In genomic region chr12:113056631-113057488, GRCh38 we compare ENCODE assay signal across 8 cellular contexts. TPM values are rescaled to one million over a fixed set of nuclear protein-coding genes. Genes with fewer than 3 reads are reported as not detected.
DNase-seq lines count a peak whose midpoint lies in the region; ATAC-seq and TF ChIP-seq lines count a peak whose summit lies in the region.

TSS of gene DTX1 (plus strand) at chr12:113056730. CDS start at chr12:113058193, 1,463 bp downstream.

- no peak for TF ChIP-seq POLR2A in testis (IDR thresholded peaks at IDR 0.05)

- WGBS in testis, 2 donors: 2% methylated on average over 13 to 36 of the region's 94 CpGs

- ATAC-seq in HG03039 (IDR thresholded peaks at IDR 0.05; ENCODE audit: unreplicated experiment): no peak
- ATAC-seq in HG02885 (IDR thresholded peaks at IDR 0.05; ENCODE audit: poor library complexity, unreplicated experiment): no peak
- no peak for ATAC-seq in HG02852 (IDR thresholded peaks at IDR 0.05; ENCODE audit: unreplicated experiment)

- H3K9me3 ChIP-seq in muscle layer of duodenum (ENCODE audit: control insufficient read depth in 1 of 2, low read length in 2 of 2): no peaks in the 10 kb centered on the region
- H3K9me3 ChIP-seq in testis: no peaks in the 10 kb centered on the region

- no peaks in the 10 kb centered on the region for H3K36me3 ChIP-seq in muscle layer of duodenum (ENCODE audit: control insufficient read depth in 1 of 2, insufficient read depth in 2 of 2, low read length in 2 of 2)
- no peaks in the 10 kb centered on the region for H3K36me3 ChIP-seq in testis (ENCODE audit: low read depth, missing control alignments)

- H3K27me3 ChIP-seq in muscle layer of duodenum (ENCODE audit: low read depth, low read length) (peaks cover 8% of the 10 kb centered on the region), testis (no peaks in the 10 kb centered on the region)

- H3K4me3 ChIP-seq in coronary artery (peak within 1 kb of the TSS; percentile 72), muscle layer of duodenum (ENCODE audit: low read depth in 1 of 2, low read length in 2 of 2) (peak within 1 kb of the TSS; percentile 11 to 65), testis (peak within 1 kb of the TSS; percentile 72 to 81)

- no peak for TF ChIP-seq CTCF in coronary artery (IDR thresholded peaks at IDR 0.05)
- TF ChIP-seq CTCF in testis (IDR thresholded peaks at IDR 0.05): no peak

- intact Hi-C loops in testis (cut with DNase I; ENCODE audit: low total_unique reads): loop anchor here (10.0 kb wide), 1 partner anchor 98 kb away; no protein-coding TSS in a partner anchor

- H3K4me1 ChIP-seq in muscle layer of duodenum (ENCODE audit: control insufficient read depth in 1 of 2, insufficient read depth in 2 of 2, low read length in 2 of 2): peaks cover 0 to 10% of the 10 kb centered on the region in 2 donors
- H3K4me1 ChIP-seq in testis: peaks cover 3% of the 10 kb centered on the region

- in situ Hi-C loops in G401 (cut with HindIII; ENCODE audit: low sequenced_read_pairs): loop anchor here (25.0 kb wide), 1 partner anchor 105 kb away; no protein-coding TSS in a partner anchor

- H3K27ac ChIP-seq in coronary artery (peak within 1 kb of the TSS in 1 of 2 donors; percentile 42), muscle layer of duodenum (ENCODE audit: low read length) (no peak within 1 kb of the TSS), testis (peak within 1 kb of the TSS; percentile 64 to 69)

- DNase-seq in G401 (ENCODE audit: low spot score): peak; percentile 56
- peak; percentile 28 for DNase-seq in T-helper 9 cell
- DNase-seq in coronary artery (ENCODE audit: low spot score): no peak
- peak; percentile 58 for DNase-seq in testis

RNA-seq across cellular contexts. Expression of gene DTX1, which starts in this region (rescaled TPM):
- 5.6 and 5.8 TPM in 2 replicates for total RNA-seq in G401 (2014; rRNA removed; shearing (Covaris generic))
- 10 to 100 TPM; 22.8 to 26.9 TPM for total RNA-seq in testis
- 15.0 TPM for polyA plus RNA-seq in testis (ENCODE audit: insufficient read depth, low read depth, low replicate concordance)
